27 cellular contexts compared by ENCODE assay signal in genomic region chr4:79148369-79148768, GRCh38.
"Had no signal": no experiment of that assay in that cellular context is flagged by ENCODE, and none has a peak within 500 bp of the region (broad histone marks: within the 10 kb centered on the region; RNA-seq: fewer than 3 reads in every experiment).

No MANE protein-coding gene starts in this region.

- H3K27ac ChIP-seq: ascending aorta, cardiac muscle cell, VCaP had no signal

- H3K4me3 ChIP-seq: ascending aorta, cardiac muscle cell had no signal

- H3K27me3 ChIP-seq: ascending aorta, cardiac muscle cell had no signal

- DNase-seq: activated CD4-positive, alpha-beta memory T cell treated with anti-CD3 and anti-CD28 coated beads, Interleukin-2, amount 10 ng/mL, durations not matched to agents 7 days and 5 days; activated CD4-positive, alpha-beta T cell treated with anti-CD3 and anti-CD28 coated beads for 1 hour; activated CD4-positive, alpha-beta T cell treated with anti-CD3 and anti-CD28 coated beads for 36 hours; activated CD4-positive, alpha-beta T cell treated with anti-CD3 and anti-CD28 coated beads for 48 hours; activated CD4-positive, alpha-beta T cell treated with anti-CD3 and anti-CD28 coated beads, Interleukin-2, amount 10 ng/mL, durations not matched to agents 7 days and 5 days; activated CD4-positive, alpha-beta T cell treated with anti-CD3 and anti-CD28 coated beads, Interleukin-2, amount 50 U/mL, for 48 hours; activated CD4-positive, CD25-positive, alpha-beta regulatory T cell; activated CD8-positive, alpha-beta memory T cell treated with anti-CD3 and anti-CD28 coated beads for 24 hours; activated CD8-positive, alpha-beta memory T cell treated with anti-CD3 and anti-CD28 coated beads, Interleukin-2, amount 10 ng/mL, durations not matched to agents 7 days and 5 days; activated CD8-positive, alpha-beta memory T cell treated with anti-CD3 and anti-CD28 coated beads, Interleukin-2, amount 50 U/mL, for 48 hours; activated CD8-positive, alpha-beta T cell treated with anti-CD3 and anti-CD28 coated beads, Interleukin-2, amount 10 ng/mL, durations not matched to agents 7 days and 5 days; activated effector memory CD4-positive, alpha-beta T cell treated with Interleukin-2 at 50 U/mL for 16 hours; activated gamma-delta T cell; activated naive CD4-positive, alpha-beta T cell treated with anti-CD3 and anti-CD28 coated beads, Interleukin-2, amount 10 ng/mL, durations not matched to agents 7 days and 5 days; activated naive CD4-positive, alpha-beta T cell treated with Interleukin-2 at 50 U/mL for 16 hours; activated naive CD8-positive, alpha-beta T cell treated with anti-CD3 and anti-CD28 coated beads, Interleukin-2, amount 10 ng/mL, durations not matched to agents 7 days and 5 days; activated naive CD8-positive, alpha-beta T cell treated with anti-CD3 and anti-CD28 coated beads, Interleukin-2, amount 50 U/mL, for 24 hours; activated T-cell treated with anti-CD3 and anti-CD28 coated beads, Interleukin-2, amount 50 U/mL, for 24 hours; activated T-cell treated with anti-CD3 and anti-CD28 coated beads, Interleukin-2, amount 50 U/mL, for 48 hours; amygdala; anterior cingulate cortex; caudate nucleus; T-helper 2 cell; T-helper 9 cell had no signal

- H3K36me3 ChIP-seq: ascending aorta, cardiac muscle cell had no signal
